Comparison of ENCODE assay signal across 27 cellular contexts in the genomic region with DNA sequence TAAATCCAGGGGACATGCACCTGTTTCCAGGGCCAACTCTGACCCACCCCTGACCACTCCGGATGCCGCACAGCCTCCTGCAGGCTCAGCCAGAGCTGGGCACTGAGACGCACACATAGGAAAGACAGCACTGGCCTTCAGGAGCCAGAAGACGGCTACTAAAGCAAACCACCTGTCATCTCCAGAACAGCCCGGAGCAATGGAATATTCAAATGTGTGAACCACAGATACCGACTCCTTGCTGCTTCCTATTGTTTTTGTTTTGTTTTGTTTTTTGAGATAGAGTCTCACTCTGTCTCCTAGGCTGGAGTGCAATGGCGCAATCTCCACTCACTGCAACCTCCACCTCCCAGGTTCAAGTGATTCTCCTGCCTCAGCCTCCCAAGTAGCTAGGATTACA.
"Had no signal": no experiment of that assay in that cellular context is flagged by ENCODE, and none has a peak within 500 bp of the region (broad histone marks: within the 10 kb centered on the region; RNA-seq: fewer than 3 reads in every experiment).

No MANE protein-coding gene starts in this region.

- H3K4me1 ChIP-seq: ascending aorta, breast epithelium, colonic mucosa had no signal

- H3K4me3 ChIP-seq: ascending aorta, breast epithelium, cardiac muscle cell, colonic mucosa, dorsolateral prefrontal cortex had no signal

- H3K36me3 ChIP-seq: ascending aorta, breast epithelium, cardiac muscle cell, colonic mucosa had no signal

- H3K27me3 ChIP-seq: ascending aorta, breast epithelium, cardiac muscle cell, colonic mucosa had no signal

- DNase-seq: activated CD4-positive, alpha-beta memory T cell treated with anti-CD3 and anti-CD28 coated beads for 36 hours; activated CD4-positive, alpha-beta T cell treated with anti-CD3 and anti-CD28 coated beads for 36 hours; activated CD4-positive, alpha-beta T cell treated with anti-CD3 and anti-CD28 coated beads, Interleukin-2, amount 10 ng/mL, durations not matched to agents 24 days and 14 days; activated CD4-positive, CD25-positive, alpha-beta regulatory T cell; activated CD4-positive, CD25-positive, alpha-beta regulatory T cell treated with anti-CD3 and anti-CD28 coated beads, Interleukin-2, amount 50 U/mL, for 72 hours; activated CD8-positive, alpha-beta memory T cell treated with anti-CD3 and anti-CD28 coated beads, Interleukin-2, amount 10 ng/mL, durations not matched to agents 7 days and 5 days; activated CD8-positive, alpha-beta memory T cell treated with anti-CD3 and anti-CD28 coated beads, Interleukin-2, amount 50 U/mL, for 4 hours; activated CD8-positive, alpha-beta T cell treated with anti-CD3 and anti-CD28 coated beads, Interleukin-2, amount 10 ng/mL, durations not matched to agents 7 days and 5 days; activated gamma-delta T cell; activated naive CD4-positive, alpha-beta T cell; activated naive CD4-positive, alpha-beta T cell treated with anti-CD3 and anti-CD28 coated beads, Interleukin-2, amount 10 ng/mL, durations not matched to agents 7 days and 5 days; activated naive CD8-positive, alpha-beta T cell treated with anti-CD3 and anti-CD28 coated beads, Interleukin-2, amount 10 ng/mL, durations not matched to agents 7 days and 5 days; activated T-cell treated with anti-CD3 and anti-CD28 coated beads, Interleukin-2, amount 50 U/mL, for 1 hour; activated T-cell treated with anti-CD3 and anti-CD28 coated beads, Interleukin-2, amount 50 U/mL, for 48 hours; central memory CD4-positive, alpha-beta T cell; cerebellar nuclear complex; colonic mucosa; dorsolateral prefrontal cortex; effector memory CD4-positive, alpha-beta T cell; endodermal cell; foreskin fibroblast; T-helper 2 cell had no signal

- ATAC-seq: activated CD4-positive, alpha-beta T cell treated with anti-CD3 and anti-CD28 coated beads for 36 hours; activated CD8-positive, alpha-beta memory T cell treated with anti-CD3 and anti-CD28 coated beads, Interleukin-2, amount 10 ng/mL, durations not matched to agents 7 days and 5 days; activated CD8-positive, alpha-beta T cell treated with anti-CD3 and anti-CD28 coated beads, Interleukin-2, amount 10 ng/mL, durations not matched to agents 7 days and 5 days; activated naive CD4-positive, alpha-beta T cell treated with anti-CD3 and anti-CD28 coated beads, Interleukin-2, amount 50 U/mL, for 72 hours; esophagus mucosa had no signal

- H3K27ac ChIP-seq: ascending aorta, breast epithelium, cardiac muscle cell, colonic mucosa, dorsolateral prefrontal cortex had no signal

- H3K9me3 ChIP-seq: ascending aorta, breast epithelium, colonic mucosa had no signal
